Comparison of ENCODE assay signal across 12 cellular contexts in genomic region chrX:110081740-110082139, GRCh38.
DNase-seq lines count a peak whose midpoint lies in the region; ATAC-seq and TF ChIP-seq lines count a peak whose summit lies in the region.
"Had no signal": no experiment of that assay in that cellular context is flagged by ENCODE, and none has a peak within 500 bp of the region (broad histone marks: within the 10 kb centered on the region; RNA-seq: fewer than 3 reads in every experiment).

No MANE protein-coding gene starts in this region.

- peak; percentile 56 for ATAC-seq in omental fat pad (ENCODE audit: low FRiP score)
- no peak for ATAC-seq in activated CD8-positive, alpha-beta T cell treated with anti-CD3 and anti-CD28 coated beads, Interleukin-2, amount 10 ng/mL, durations not matched to agents 7 days and 5 days
- ATAC-seq in HG03108 (IDR thresholded peaks at IDR 0.05; ENCODE audit: unreplicated experiment), result no peak
- ATAC-seq in HG03159 (IDR thresholded peaks at IDR 0.05; ENCODE audit: unreplicated experiment), result no peak

- no peak overlapping the region for H3K4me3 ChIP-seq in fibroblast of lung (replicated peaks in 1 of 4; ENCODE audit: control extremely low read depth in 1 of 4, insufficient read depth in 1 of 4, low read depth in 3 of 4, low read length in 4 of 4)
- H3K4me3 ChIP-seq: BLaER1 treated with 17β-estradiol and CSF1 and Interleukin-3, amounts not matched to agents 10 nM and 100 nM had no signal

- POLR2A ChIA-PET in RWPE1 (lab: Yijun Ruan, JAX; ENCODE audit: low non-redundant PET), result no interaction called here
- POLR2A ChIA-PET in activated CD8-positive, alpha-beta T cell treated with anti-CD3 and anti-CD28 coated beads, Interleukin-2, amount 10 ng/mL, durations not matched to agents 7 days and 5 days (lab: Charles Lee), result no interaction called here

- H3K27me3 Mint-ChIP-seq in activated CD8-positive, alpha-beta T cell treated with anti-CD3 and anti-CD28 coated beads, Interleukin-2, amount 10 ng/mL, durations not matched to agents 7 days and 5 days (ENCODE audit: low read depth), result no peaks in the 10 kb centered on the region
- H3K27me3 Mint-ChIP-seq: activated naive CD8-positive, alpha-beta T cell treated with anti-CD3 and anti-CD28 coated beads for 36 hours had no signal

- no peaks in the 10 kb centered on the region for H3K27me3 ChIP-seq in fibroblast of lung (ENCODE audit: control insufficient read depth, insufficient read depth, low read length)

- H3K4me3 Mint-ChIP-seq in activated CD8-positive, alpha-beta T cell treated with anti-CD3 and anti-CD28 coated beads, Interleukin-2, amount 10 ng/mL, durations not matched to agents 7 days and 5 days, result no peak overlapping the region
- H3K4me3 Mint-ChIP-seq: activated naive CD8-positive, alpha-beta T cell treated with anti-CD3 and anti-CD28 coated beads for 36 hours; H9 had no signal

- DNase-seq in RWPE1 (ENCODE audit: low spot score), result peak; percentile 8
- DNase-seq in fibroblast of lung (ENCODE audit: low read depth in 2 of 2), result peak; percentile 61 to 66
- no peak for DNase-seq in omental fat pad (ENCODE audit: low spot score)
- DNase-seq in iPS-NIHi11 (ENCODE audit: low spot score), result no peak
- DNase-seq in activated CD8-positive, alpha-beta T cell treated with anti-CD3 and anti-CD28 coated beads, Interleukin-2, amount 10 ng/mL, durations not matched to agents 7 days and 5 days, result no peak
- DNase-seq: activated CD4-positive, alpha-beta T cell treated with anti-CD3 and anti-CD28 coated beads, Interleukin-2, amount 50 U/mL, for 48 hours; activated naive CD8-positive, alpha-beta T cell treated with anti-CD3 and anti-CD28 coated beads for 36 hours; H9 had no signal

- no peak for TF ChIP-seq CTCF in C4-2B (conservative IDR thresholded peaks at IDR 0.05)
- no peak for TF ChIP-seq CTCF in RWPE1 (conservative IDR thresholded peaks at IDR 0.05; ENCODE audit: low read depth)
- TF ChIP-seq CTCF in fibroblast of lung (conservative IDR thresholded peaks at IDR 0.05 in 1 of 2, IDR thresholded peaks at IDR 0.05 in 1 of 2; ENCODE audit: low read depth in 1 of 2, low read length in 2 of 2), result no peak
- no peak for TF ChIP-seq CTCF in omental fat pad (IDR thresholded peaks at IDR 0.05)

- peaks cover 4% of the 10 kb centered on the region for H3K4me1 ChIP-seq in fibroblast of lung (ENCODE audit: control insufficient read depth, extremely low read depth, insufficient read depth, low read length)

- CTCF ChIA-PET in RWPE1 (lab: Yijun Ruan, JAX), result interaction anchor here (0.6 kb wide), 1 partner anchor 388 kb away, joined by 3 read pairs; no protein-coding TSS in a partner anchor
- CTCF ChIA-PET in activated CD8-positive, alpha-beta T cell treated with anti-CD3 and anti-CD28 coated beads, Interleukin-2, amount 10 ng/mL, durations not matched to agents 7 days and 5 days (lab: Charles Lee), result no interaction called here

- H3K27ac Mint-ChIP-seq in activated CD8-positive, alpha-beta T cell treated with anti-CD3 and anti-CD28 coated beads, Interleukin-2, amount 10 ng/mL, durations not matched to agents 7 days and 5 days, result no peak overlapping the region
- H3K27ac Mint-ChIP-seq: activated naive CD8-positive, alpha-beta T cell treated with anti-CD3 and anti-CD28 coated beads for 36 hours; H9 had no signal

- no peak overlapping the region for H3K9ac ChIP-seq in fibroblast of lung (ENCODE audit: insufficient read depth, low read length)
- H3K9ac ChIP-seq: BLaER1 treated with 17β-estradiol and CSF1 and Interleukin-3, amounts not matched to agents 10 nM and 100 nM had no signal

- H3K9me3 Mint-ChIP-seq in activated CD8-positive, alpha-beta T cell treated with anti-CD3 and anti-CD28 coated beads, Interleukin-2, amount 10 ng/mL, durations not matched to agents 7 days and 5 days (ENCODE audit: insufficient read depth), result no peaks in the 10 kb centered on the region
- H3K9me3 Mint-ChIP-seq: activated naive CD8-positive, alpha-beta T cell treated with anti-CD3 and anti-CD28 coated beads for 36 hours; H9 had no signal

- no peaks in the 10 kb centered on the region for H3K9me3 ChIP-seq in fibroblast of lung (ENCODE audit: control insufficient read depth, insufficient read depth, low read depth, low read length)

- no peaks in the 10 kb centered on the region for H4K20me1 ChIP-seq in fibroblast of lung (ENCODE audit: control insufficient read depth, extremely low read depth, insufficient read depth, low read length)

- peak overlapping the region; percentile 62 for H3K27ac ChIP-seq in C4-2B
- H3K27ac ChIP-seq in RWPE1, result peak overlapping the region; percentile 91
- no peak overlapping the region for H3K27ac ChIP-seq in fibroblast of lung (ENCODE audit: insufficient read depth, low read length)
- H3K27ac ChIP-seq: BLaER1 treated with 17β-estradiol and CSF1 and Interleukin-3, amounts not matched to agents 10 nM and 100 nM had no signal

- no peaks in the 10 kb centered on the region for H3K79me2 ChIP-seq in fibroblast of lung (ENCODE audit: control insufficient read depth, insufficient read depth, low read length)

- peaks cover 6% of the 10 kb centered on the region for H3K4me1 Mint-ChIP-seq in activated CD8-positive, alpha-beta T cell treated with anti-CD3 and anti-CD28 coated beads, Interleukin-2, amount 10 ng/mL, durations not matched to agents 7 days and 5 days (ENCODE audit: low read depth)

- H3K36me3 ChIP-seq in fibroblast of lung (ENCODE audit: control insufficient read depth, insufficient read depth, low read length), result no peaks in the 10 kb centered on the region
- H3K36me3 ChIP-seq: BLaER1 treated with 17β-estradiol and CSF1 and Interleukin-3, amounts not matched to agents 10 nM and 100 nM had no signal

- H3K4me2 ChIP-seq in fibroblast of lung (ENCODE audit: extremely low read depth, insufficient read depth, low read length), result peak overlapping the region; percentile 4
- H3K4me2 ChIP-seq: BLaER1 treated with 17β-estradiol and CSF1 and Interleukin-3, amounts not matched to agents 10 nM and 100 nM had no signal

- peaks cover 5% of the 10 kb centered on the region for H3K36me3 Mint-ChIP-seq in activated CD8-positive, alpha-beta T cell treated with anti-CD3 and anti-CD28 coated beads, Interleukin-2, amount 10 ng/mL, durations not matched to agents 7 days and 5 days (ENCODE audit: low read depth)

- H2AFZ ChIP-seq in fibroblast of lung (ENCODE audit: low read length), result no peak overlapping the region

Comparison
In these comparisons a context has a peak if more than half of its experiments do, and no peak if none do; other contexts are left out.
1. DNase-seq: peak in RWPE1 (single experiment) and fibroblast of lung (2 of 2); none in omental fat pad (single experiment), iPS-NIHi11 (single experiment) and activated CD8-positive, alpha-beta T cell treated with anti-CD3 and anti-CD28 coated beads, Interleukin-2, amount 10 ng/mL, durations not matched to agents 7 days and 5 days (single experiment).